23 cellular contexts compared by ENCODE assay signal in the genomic region with DNA sequence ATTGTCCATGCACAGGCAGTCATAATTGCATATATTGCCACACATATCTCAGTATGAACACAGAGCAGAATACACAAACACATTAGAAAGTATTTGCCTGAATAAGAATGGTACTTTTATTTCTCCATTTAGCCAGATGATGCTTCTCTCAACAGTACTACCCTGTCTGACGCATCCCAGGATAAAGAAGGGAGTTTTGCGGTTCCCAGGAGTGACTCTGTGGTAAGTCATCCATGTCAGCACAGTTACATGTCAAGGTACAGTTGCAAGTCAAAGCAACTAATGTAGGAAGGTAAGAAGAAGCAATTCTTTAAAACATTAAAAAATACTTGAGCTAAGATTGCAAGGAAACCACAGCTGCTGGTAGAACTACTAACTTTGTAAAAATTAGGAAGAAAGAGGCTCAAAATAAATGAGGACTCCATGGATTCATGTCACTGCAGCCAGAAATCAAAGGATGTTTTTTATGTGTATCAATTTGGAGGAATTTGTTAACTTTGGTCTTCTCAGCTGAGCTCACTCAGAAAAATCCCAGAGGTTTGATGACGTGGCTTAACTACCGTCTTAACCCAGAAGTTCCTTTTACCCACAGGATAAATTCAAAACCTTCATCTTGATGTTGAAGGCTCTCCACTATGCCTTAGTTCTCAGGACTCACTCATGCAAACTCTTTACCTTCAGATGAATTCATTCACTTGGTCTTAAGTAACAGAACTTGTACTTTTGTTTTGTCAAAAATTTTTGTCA.
"Had no signal": no experiment of that assay in that cellular context is flagged by ENCODE, and none has a peak within 500 bp of the region (broad histone marks: within the 10 kb centered on the region; RNA-seq: fewer than 3 reads in every experiment).

No MANE protein-coding gene starts in this region.

- H3K9me3 ChIP-seq: adrenal gland, esophagus squamous epithelium, transverse colon had no signal

- H3K4me1 Mint-ChIP-seq: activated CD4-positive, alpha-beta T cell treated with anti-CD3 and anti-CD28 coated beads, Interleukin-2, amount 10 ng/mL, durations not matched to agents 7 days and 5 days; activated CD8-positive, alpha-beta memory T cell treated with anti-CD3 and anti-CD28 coated beads, Interleukin-2, amount 10 ng/mL, durations not matched to agents 7 days and 5 days; activated T-helper 17 cell treated with anti-CD3 and anti-CD28 coated beads, Interleukin-2, amount 50 U/mL, for 72 hours; stimulated activated naive B cell treated with anti-CD40 and anti-IgM and Interleukin-4, amounts not matched to agents 10 μg/mL and 1 μg/mL and 100 μg/mL, for 72 hours; T-helper 17 cell had no signal

- ATAC-seq: activated CD8-positive, alpha-beta memory T cell treated with anti-CD3 and anti-CD28 coated beads, Interleukin-2, amount 10 ng/mL, durations not matched to agents 7 days and 5 days; activated CD8-positive, alpha-beta T cell treated with anti-CD3 and anti-CD28 coated beads for 36 hours; activated naive CD4-positive, alpha-beta T cell treated with anti-CD3 and anti-CD28 coated beads, Interleukin-2, amount 50 U/mL, for 72 hours; activated T-helper 17 cell treated with anti-CD3 and anti-CD28 coated beads, Interleukin-2, amount 50 U/mL, for 72 hours; left ventricle myocardium superior; sciatic nerve; stimulated activated naive B cell treated with anti-CD40 and anti-IgM and Interleukin-4, amounts not matched to agents 10 μg/mL and 1 μg/mL and 100 μg/mL, for 72 hours; T-helper 17 cell had no signal

- H3K36me3 Mint-ChIP-seq: activated CD8-positive, alpha-beta memory T cell treated with anti-CD3 and anti-CD28 coated beads, Interleukin-2, amount 10 ng/mL, durations not matched to agents 7 days and 5 days; activated naive CD4-positive, alpha-beta T cell treated with anti-CD3 and anti-CD28 coated beads, Interleukin-2, amount 50 U/mL, for 72 hours; stimulated activated naive B cell treated with anti-CD40 and anti-IgM and Interleukin-4, amounts not matched to agents 10 μg/mL and 1 μg/mL and 100 μg/mL, for 72 hours had no signal

- H3K4me3 ChIP-seq: adrenal gland, esophagus squamous epithelium, transverse colon had no signal

- DNase-seq: activated CD4-positive, alpha-beta T cell treated with anti-CD3 and anti-CD28 coated beads, Interleukin-2, amount 10 ng/mL, durations not matched to agents 7 days and 5 days; activated CD4-positive, CD25-positive, alpha-beta regulatory T cell treated with anti-CD3 and anti-CD28 coated beads, Interleukin-2, amount 50 U/mL, for 72 hours; activated CD8-positive, alpha-beta memory T cell treated with anti-CD3 and anti-CD28 coated beads, Interleukin-2, amount 10 ng/mL, durations not matched to agents 7 days and 5 days; activated CD8-positive, alpha-beta T cell treated with anti-CD3 and anti-CD28 coated beads for 36 hours; adrenal gland; central memory CD4-positive, alpha-beta T cell; dermis blood vessel endothelial cell; effector memory CD4-positive, alpha-beta T cell; esophagus squamous epithelium; kidney; left ventricle myocardium superior; mammary epithelial cell; occipital lobe; small intestine; stimulated activated CD4-positive, alpha-beta T cell treated with anti-CD3 and anti-CD28 coated beads, Interleukin-15, amount 100 ng/mL, for 24 hours; stimulated activated CD8-positive, alpha-beta memory T cell treated with anti-CD3 and anti-CD28 coated beads, Interleukin-4, amount 100 ng/mL, for 48 hours; stimulated activated naive B cell treated with anti-CD40 and anti-IgM and Interleukin-4, amounts not matched to agents 10 μg/mL and 1 μg/mL and 100 μg/mL, for 72 hours; T-helper 17 cell; transverse colon had no signal

- H3K4me3 Mint-ChIP-seq: activated CD4-positive, alpha-beta T cell treated with anti-CD3 and anti-CD28 coated beads, Interleukin-2, amount 10 ng/mL, durations not matched to agents 7 days and 5 days; activated CD8-positive, alpha-beta memory T cell treated with anti-CD3 and anti-CD28 coated beads, Interleukin-2, amount 10 ng/mL, durations not matched to agents 7 days and 5 days; activated CD8-positive, alpha-beta T cell treated with anti-CD3 and anti-CD28 coated beads for 36 hours; activated T-helper 17 cell treated with anti-CD3 and anti-CD28 coated beads, Interleukin-2, amount 50 U/mL, for 72 hours; stimulated activated naive B cell treated with anti-CD40 and anti-IgM and Interleukin-4, amounts not matched to agents 10 μg/mL and 1 μg/mL and 100 μg/mL, for 72 hours; T-helper 17 cell had no signal

- H3K27ac ChIP-seq: adrenal gland, esophagus squamous epithelium, transverse colon, VCaP had no signal

- H3K27ac Mint-ChIP-seq: activated CD4-positive, alpha-beta T cell treated with anti-CD3 and anti-CD28 coated beads, Interleukin-2, amount 10 ng/mL, durations not matched to agents 7 days and 5 days; activated CD8-positive, alpha-beta memory T cell treated with anti-CD3 and anti-CD28 coated beads, Interleukin-2, amount 10 ng/mL, durations not matched to agents 7 days and 5 days; activated CD8-positive, alpha-beta T cell treated with anti-CD3 and anti-CD28 coated beads for 36 hours; activated naive CD4-positive, alpha-beta T cell treated with anti-CD3 and anti-CD28 coated beads, Interleukin-2, amount 50 U/mL, for 72 hours; activated T-helper 17 cell treated with anti-CD3 and anti-CD28 coated beads, Interleukin-2, amount 50 U/mL, for 72 hours; stimulated activated naive B cell treated with anti-CD40 and anti-IgM and Interleukin-4, amounts not matched to agents 10 μg/mL and 1 μg/mL and 100 μg/mL, for 72 hours; T-helper 17 cell had no signal

- H3K9me3 Mint-ChIP-seq: activated CD4-positive, alpha-beta T cell treated with anti-CD3 and anti-CD28 coated beads, Interleukin-2, amount 10 ng/mL, durations not matched to agents 7 days and 5 days; activated T-helper 17 cell treated with anti-CD3 and anti-CD28 coated beads, Interleukin-2, amount 50 U/mL, for 72 hours; stimulated activated naive B cell treated with anti-CD40 and anti-IgM and Interleukin-4, amounts not matched to agents 10 μg/mL and 1 μg/mL and 100 μg/mL, for 72 hours had no signal

- H3K4me1 ChIP-seq: adrenal gland, esophagus squamous epithelium, transverse colon had no signal

- H3K27me3 Mint-ChIP-seq: activated CD4-positive, alpha-beta T cell treated with anti-CD3 and anti-CD28 coated beads, Interleukin-2, amount 10 ng/mL, durations not matched to agents 7 days and 5 days; activated CD8-positive, alpha-beta memory T cell treated with anti-CD3 and anti-CD28 coated beads, Interleukin-2, amount 10 ng/mL, durations not matched to agents 7 days and 5 days; activated CD8-positive, alpha-beta T cell treated with anti-CD3 and anti-CD28 coated beads for 36 hours; activated T-helper 17 cell treated with anti-CD3 and anti-CD28 coated beads, Interleukin-2, amount 50 U/mL, for 72 hours; stimulated activated naive B cell treated with anti-CD40 and anti-IgM and Interleukin-4, amounts not matched to agents 10 μg/mL and 1 μg/mL and 100 μg/mL, for 72 hours; T-helper 17 cell had no signal

- H3K36me3 ChIP-seq: adrenal gland, transverse colon had no signal

- H3K27me3 ChIP-seq: adrenal gland, esophagus squamous epithelium, transverse colon had no signal
